ENCODE assay signal across 20 cellular contexts in the genomic region with DNA sequence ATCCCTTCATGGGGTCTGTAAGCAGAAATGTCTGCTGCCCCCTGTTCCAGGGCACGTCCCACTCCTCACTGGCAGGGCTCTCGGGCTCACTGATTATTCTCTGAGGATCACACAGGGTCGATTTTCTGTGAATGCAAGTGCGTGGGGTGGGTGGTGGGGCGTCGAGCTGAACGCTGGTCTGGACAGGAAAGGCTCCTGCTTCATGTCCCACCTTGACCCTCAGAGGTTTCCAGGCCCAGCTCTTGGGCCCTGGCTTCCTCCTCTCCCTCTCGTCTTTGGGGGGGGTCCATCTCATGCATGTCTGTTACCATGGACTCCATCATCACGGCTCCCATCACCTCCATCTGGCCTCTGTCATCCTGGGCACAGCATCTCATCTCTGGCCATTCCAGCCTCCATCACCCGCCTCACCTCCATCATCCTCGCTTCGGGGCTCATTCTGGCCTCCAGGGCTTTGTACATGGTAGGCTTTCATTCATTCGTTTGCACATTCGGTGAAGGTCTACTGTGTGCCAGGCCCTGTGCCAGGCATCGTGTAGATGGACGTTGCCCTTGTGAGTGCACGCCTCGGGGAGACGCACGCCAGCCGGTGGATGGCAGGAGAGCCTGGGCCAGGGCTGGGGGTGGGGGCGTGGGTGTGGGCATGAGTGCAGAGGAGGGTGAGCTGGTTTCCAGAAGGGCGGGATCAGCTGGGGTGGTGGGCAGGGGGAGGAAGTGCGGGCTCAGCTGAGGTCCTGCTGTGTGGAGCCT. TPM values are rescaled to one million over a fixed set of nuclear protein-coding genes. Genes with fewer than 3 reads are reported as not detected.
A peak's percentile ranks its signal among the peaks of the same experiment; 100 is the strongest.
DNase-seq lines count a peak whose midpoint lies in the region; ATAC-seq and TF ChIP-seq lines count a peak whose summit lies in the region.
"Had no signal": no experiment of that assay in that cellular context is flagged by ENCODE, and none has a peak within 500 bp of the region (broad histone marks: within the 10 kb centered on the region; RNA-seq: fewer than 3 reads in every experiment).

No MANE protein-coding gene starts in this region.

- DNase-seq in Right ventricle myocardium inferior (ENCODE audit: missing footprints) (peak; percentile 48), right atrium auricular region (ENCODE audit: low spot score) (no peak), cardiac septum (ENCODE audit: low spot score) (peak; percentile 60), mesenteric fat pad (ENCODE audit: low spot score) (peak; percentile 75), suprapubic skin (ENCODE audit: low spot score in 2 of 2) (peak; percentile 46 to 67), putamen (ENCODE audit: low spot score) (no peak), NCI-H1436 treated with DMSO at 0.1 percent for 48 hours (lab: John Stamatoyannopoulos, UW) (no peak)
- DNase-seq: C1 segment of cervical spinal cord, DMS 273 treated with DMSO at 0.1 percent for 48 hours, GDM1, KG1, NCI-H1436, NCI-H2081 treated with DMSO at 0.1 percent for 48 hours, NCI-H510A, SIG-M5 had no signal

- no peak for TF ChIP-seq EP300 in suprapubic skin (IDR thresholded peaks at IDR 0.05)

- H3K36me3 ChIP-seq in right atrium auricular region (no peaks in the 10 kb centered on the region), suprapubic skin (no peaks in the 10 kb centered on the region)
- H3K36me3 ChIP-seq: Peyer's patch had no signal

- intact Hi-C loops in Right ventricle myocardium inferior (cut with DNase I) = no loop called here
- intact Hi-C loops in cardiac septum (cut with DNase I) = no loop called here

- no peak overlapping the region for H3K4me3 ChIP-seq in right atrium auricular region
- H3K4me3 ChIP-seq in suprapubic skin = no peak overlapping the region
- H3K4me3 ChIP-seq: A549, GM12878, Peyer's patch had no signal

- H3K27ac ChIP-seq in right atrium auricular region (no peak overlapping the region), suprapubic skin (no peak overlapping the region)
- H3K27ac ChIP-seq: A549, Peyer's patch had no signal

- H3K4me1 ChIP-seq in right atrium auricular region = no peaks in the 10 kb centered on the region
- H3K4me1 ChIP-seq in suprapubic skin = peaks cover 11% of the 10 kb centered on the region
- H3K4me1 ChIP-seq: A549, Peyer's patch had no signal

- H3K9me3 ChIP-seq in right atrium auricular region (no peaks in the 10 kb centered on the region), suprapubic skin (no peaks in the 10 kb centered on the region)
- H3K9me3 ChIP-seq: A549, Peyer's patch had no signal

- H3K27me3 ChIP-seq in right atrium auricular region = no peaks in the 10 kb centered on the region
- no peaks in the 10 kb centered on the region for H3K27me3 ChIP-seq in suprapubic skin
- H3K27me3 ChIP-seq: Peyer's patch had no signal

- ATAC-seq in Right ventricle myocardium inferior (no peak), HG02938 (IDR thresholded peaks at IDR 0.05; ENCODE audit: unreplicated experiment) (no peak)
- ATAC-seq: A549, GM12878, HCT116 had no signal

- WGBS in suprapubic skin = 96% methylated on average over 14 of the region's 24 CpGs

- TF ChIP-seq CTCF in right atrium auricular region (IDR thresholded peaks at IDR 0.05) (no peak), suprapubic skin (IDR thresholded peaks at IDR 0.05) (no peak)

- no peak for TF ChIP-seq POLR2A in suprapubic skin (IDR thresholded peaks at IDR 0.05)

RNA-seq across cellular contexts. Expression of a gene that starts 34.7 kb away (rescaled TPM):
- not detected for total RNA-seq in Right ventricle myocardium inferior
- not detected for total RNA-seq in right atrium auricular region
- total RNA-seq in cardiac septum = not detected
- not detected for total RNA-seq in mesenteric fat pad
- not detected for total RNA-seq in suprapubic skin
- total RNA-seq: GM12878, Peyer's patch had no signal

RNA-seq across cellular contexts. Expression of a gene that starts 42.9 kb away (rescaled TPM):
- 34.8 TPM for total RNA-seq in Right ventricle myocardium inferior
- total RNA-seq in right atrium auricular region = 1 to 10 TPM; 6.5 to 9.5 TPM
- 25.4 TPM for total RNA-seq in cardiac septum
- total RNA-seq in mesenteric fat pad = 82.2 TPM
- total RNA-seq in suprapubic skin = 10 to 100 TPM in 2 of 4 donors, 1 to 10 TPM in 2; 5.0 to 28.9 (median 10.2) TPM

Comparison
In these comparisons a context has a peak if more than half of its experiments do, and no peak if none do; other contexts are left out.
1. DNase-seq: peak in Right ventricle myocardium inferior (single experiment), cardiac septum (single experiment), mesenteric fat pad (single experiment) and suprapubic skin (2 of 2); none in right atrium auricular region (single experiment), putamen (single experiment) and NCI-H1436 treated with DMSO at 0.1 percent for 48 hours (single experiment).